1 cellular context compared by ENCODE assay signal in the genomic region with DNA sequence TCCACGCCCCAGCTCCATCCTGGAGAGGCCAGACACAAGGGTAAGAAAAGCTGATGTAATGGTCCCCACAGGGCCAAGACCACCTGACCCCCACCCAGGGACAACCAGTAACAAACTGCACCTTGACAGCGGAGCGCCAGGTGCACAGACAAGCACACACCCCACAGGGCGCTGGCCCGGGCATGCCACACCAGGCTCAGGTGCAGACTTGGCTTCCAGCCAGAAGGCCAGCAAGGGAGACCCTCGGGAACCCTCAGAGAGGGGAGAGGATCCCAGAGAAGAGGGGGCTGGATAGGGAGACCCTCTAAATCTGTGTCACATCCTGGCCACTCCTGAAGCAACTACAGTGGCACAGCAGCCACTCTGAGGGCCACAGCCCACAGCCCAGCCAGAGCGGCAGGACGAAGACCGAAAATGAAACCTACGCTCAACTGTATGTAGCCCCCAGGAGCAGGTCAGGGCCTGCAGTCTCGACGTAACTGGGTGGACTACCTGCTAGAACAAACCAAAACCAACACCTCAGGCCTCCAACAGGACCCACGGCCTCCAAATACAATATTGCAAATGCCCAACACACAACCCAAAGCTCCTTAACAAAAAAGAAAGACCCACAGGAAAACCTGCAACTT.
TF ChIP-seq lines count a peak whose summit lies in the region.

No MANE protein-coding gene starts in this region.

TF ChIP-seq in Ishikawa, 13 proteins besides CTCF, POLR2A, EP300 and RAD21:
- TF ChIP-seq, protein P1, sequence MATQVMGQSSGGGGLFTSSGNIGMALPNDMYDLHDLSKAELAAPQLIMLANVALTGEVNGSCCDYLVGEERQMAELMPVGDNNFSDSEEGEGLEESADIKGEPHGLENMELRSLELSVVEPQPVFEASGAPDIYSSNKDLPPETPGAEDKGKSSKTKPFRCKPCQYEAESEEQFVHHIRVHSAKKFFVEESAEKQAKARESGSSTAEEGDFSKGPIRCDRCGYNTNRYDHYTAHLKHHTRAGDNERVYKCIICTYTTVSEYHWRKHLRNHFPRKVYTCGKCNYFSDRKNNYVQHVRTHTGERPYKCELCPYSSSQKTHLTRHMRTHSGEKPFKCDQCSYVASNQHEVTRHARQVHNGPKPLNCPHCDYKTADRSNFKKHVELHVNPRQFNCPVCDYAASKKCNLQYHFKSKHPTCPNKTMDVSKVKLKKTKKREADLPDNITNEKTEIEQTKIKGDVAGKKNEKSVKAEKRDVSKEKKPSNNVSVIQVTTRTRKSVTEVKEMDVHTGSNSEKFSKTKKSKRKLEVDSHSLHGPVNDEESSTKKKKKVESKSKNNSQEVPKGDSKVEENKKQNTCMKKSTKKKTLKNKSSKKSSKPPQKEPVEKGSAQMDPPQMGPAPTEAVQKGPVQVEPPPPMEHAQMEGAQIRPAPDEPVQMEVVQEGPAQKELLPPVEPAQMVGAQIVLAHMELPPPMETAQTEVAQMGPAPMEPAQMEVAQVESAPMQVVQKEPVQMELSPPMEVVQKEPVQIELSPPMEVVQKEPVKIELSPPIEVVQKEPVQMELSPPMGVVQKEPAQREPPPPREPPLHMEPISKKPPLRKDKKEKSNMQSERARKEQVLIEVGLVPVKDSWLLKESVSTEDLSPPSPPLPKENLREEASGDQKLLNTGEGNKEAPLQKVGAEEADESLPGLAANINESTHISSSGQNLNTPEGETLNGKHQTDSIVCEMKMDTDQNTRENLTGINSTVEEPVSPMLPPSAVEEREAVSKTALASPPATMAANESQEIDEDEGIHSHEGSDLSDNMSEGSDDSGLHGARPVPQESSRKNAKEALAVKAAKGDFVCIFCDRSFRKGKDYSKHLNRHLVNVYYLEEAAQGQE (IDR thresholded peaks at IDR 0.05; ENCODE audit: low read depth) = no peak
- TF ChIP-seq FOXM1 (IDR thresholded peaks at IDR 0.05; ENCODE audit: borderline replicate concordance, low read depth) = no peak
- TF ChIP-seq, protein P2, sequence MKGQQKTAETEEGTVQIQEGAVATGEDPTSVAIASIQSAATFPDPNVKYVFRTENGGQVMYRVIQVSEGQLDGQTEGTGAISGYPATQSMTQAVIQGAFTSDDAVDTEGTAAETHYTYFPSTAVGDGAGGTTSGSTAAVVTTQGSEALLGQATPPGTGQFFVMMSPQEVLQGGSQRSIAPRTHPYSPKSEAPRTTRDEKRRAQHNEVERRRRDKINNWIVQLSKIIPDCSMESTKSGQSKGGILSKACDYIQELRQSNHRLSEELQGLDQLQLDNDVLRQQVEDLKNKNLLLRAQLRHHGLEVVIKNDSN (IDR thresholded peaks at IDR 0.05) = no peak
- peak; percentile 28 for TF ChIP-seq NFIC (IDR thresholded peaks at IDR 0.05)
